ENCODE assay signal across 13 cellular contexts in the genomic region with DNA sequence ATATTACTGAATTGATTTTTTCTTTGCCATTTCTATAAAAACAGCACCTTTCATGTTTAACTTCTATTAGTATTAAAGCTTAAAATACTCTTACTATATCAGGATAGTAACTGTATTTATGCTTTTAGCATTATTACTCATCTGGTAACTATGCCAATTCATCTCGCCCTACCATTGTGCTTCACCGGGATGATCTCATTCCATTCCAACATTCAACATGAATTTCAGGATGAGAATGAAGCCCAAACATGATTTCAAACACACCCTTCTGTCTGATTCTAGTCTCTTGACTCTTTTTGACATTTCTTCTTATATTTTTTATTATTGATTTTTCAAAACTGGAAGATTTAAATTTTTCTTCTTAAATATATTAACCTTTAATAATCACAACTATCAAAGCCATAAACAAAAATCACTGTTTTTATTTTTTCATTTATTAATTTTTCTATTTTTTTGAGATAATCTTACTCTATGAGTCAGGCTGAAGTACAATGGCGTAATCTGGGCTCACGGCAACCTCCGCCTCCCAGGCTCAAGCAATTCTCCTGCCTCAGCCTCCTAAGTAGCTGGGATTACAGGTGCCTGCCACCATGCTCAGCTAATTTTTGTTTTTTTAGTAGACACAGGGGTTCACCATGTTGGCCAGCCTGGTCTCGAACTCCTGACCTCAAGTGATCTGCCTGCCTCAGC. TPM values are rescaled to one million over a fixed set of nuclear protein-coding genes. Genes with fewer than 3 reads are reported as not detected.
DNase-seq lines count a peak whose midpoint lies in the region; ATAC-seq and TF ChIP-seq lines count a peak whose summit lies in the region.
"Had no signal": no experiment of that assay in that cellular context is flagged by ENCODE, and none has a peak within 500 bp of the region (broad histone marks: within the 10 kb centered on the region; RNA-seq: fewer than 3 reads in every experiment).

No MANE protein-coding gene starts in this region.

- H3K36me3 Mint-ChIP-seq in glutamatergic neuron (ENCODE audit: unreplicated experiment) (no peaks in the 10 kb centered on the region), mesothelial cell of epicardium (no peaks in the 10 kb centered on the region)

- TF ChIP-seq CTCF in glutamatergic neuron (IDR thresholded peaks at IDR 0.05; ENCODE audit: partially characterized antibody, unreplicated experiment) = no peak
- no peak for TF ChIP-seq CTCF in mesothelial cell of epicardium (IDR thresholded peaks at IDR 0.05; ENCODE audit: unreplicated experiment)

- H3K27me3 Mint-ChIP-seq in glutamatergic neuron (ENCODE audit: unreplicated experiment) (no peaks in the 10 kb centered on the region), mesothelial cell of epicardium (ENCODE audit: low read depth) (no peaks in the 10 kb centered on the region)
- H3K27me3 Mint-ChIP-seq: activated CD4-positive, alpha-beta memory T cell treated with anti-CD3 and anti-CD28 coated beads, Interleukin-2, amount 10 ng/mL, durations not matched to agents 7 days and 5 days had no signal

- H3K4me3 Mint-ChIP-seq in glutamatergic neuron (ENCODE audit: unreplicated experiment) (no peak overlapping the region), mesothelial cell of epicardium (no peak overlapping the region)
- H3K4me3 Mint-ChIP-seq: activated CD4-positive, alpha-beta memory T cell treated with anti-CD3 and anti-CD28 coated beads, Interleukin-2, amount 10 ng/mL, durations not matched to agents 7 days and 5 days had no signal

- DNase-seq in A172 (ENCODE audit: low spot score) (peak; percentile 73), HPDE6-E6E7 (ENCODE audit: extremely low spot score) (peak; percentile 69), astrocyte of the hippocampus (ENCODE audit: low read depth, low spot score) (peak; percentile 70), glomerular visceral epithelial cell (ENCODE audit: extremely low spot score) (peak; percentile 70), NCI-H2171 (lab: John Stamatoyannopoulos, UW) (no peak), glutamatergic neuron (no peak), mesothelial cell of epicardium (ENCODE audit: low spot score in 2 of 2, unreplicated experiment in 2 of 2) (no peak)
- DNase-seq: activated CD4-positive, alpha-beta memory T cell treated with anti-CD3 and anti-CD28 coated beads, Interleukin-2, amount 10 ng/mL, durations not matched to agents 7 days and 5 days; DND-41; effector CD8-positive, alpha-beta T cell; Kasumi-1; NCI-H2107 had no signal

- ATAC-seq in HG02763 (IDR thresholded peaks at IDR 0.05; ENCODE audit: unreplicated experiment) = no peak

- no peaks in the 10 kb centered on the region for H3K4me1 Mint-ChIP-seq in glutamatergic neuron (ENCODE audit: low read depth, unreplicated experiment)
- H3K4me1 Mint-ChIP-seq in mesothelial cell of epicardium = peaks cover 11% of the 10 kb centered on the region
- H3K4me1 Mint-ChIP-seq: activated CD4-positive, alpha-beta memory T cell treated with anti-CD3 and anti-CD28 coated beads, Interleukin-2, amount 10 ng/mL, durations not matched to agents 7 days and 5 days had no signal

- H3K27ac Mint-ChIP-seq in glutamatergic neuron (ENCODE audit: unreplicated experiment) (no peak overlapping the region), mesothelial cell of epicardium (no peak overlapping the region)
- H3K27ac Mint-ChIP-seq: activated CD4-positive, alpha-beta memory T cell treated with anti-CD3 and anti-CD28 coated beads, Interleukin-2, amount 10 ng/mL, durations not matched to agents 7 days and 5 days had no signal

- H3K9me3 Mint-ChIP-seq in glutamatergic neuron (ENCODE audit: unreplicated experiment) (no peaks in the 10 kb centered on the region), mesothelial cell of epicardium (no peaks in the 10 kb centered on the region)
- H3K9me3 Mint-ChIP-seq: activated CD4-positive, alpha-beta memory T cell treated with anti-CD3 and anti-CD28 coated beads, Interleukin-2, amount 10 ng/mL, durations not matched to agents 7 days and 5 days had no signal

RNA-seq across cellular contexts. Expression of a gene that starts 46.7 kb away (rescaled TPM):
- 59.4 and 65.3 TPM in 2 replicates for total RNA-seq in A172 (2014; rRNA removed; shearing (Covaris generic))
- total RNA-seq in glutamatergic neuron (ENCODE audit: unreplicated experiment) (19.4 TPM), mesothelial cell of epicardium (125 to 140 TPM (median 136 TPM) in 3 replicates)
- total RNA-seq: activated CD4-positive, alpha-beta memory T cell treated with anti-CD3 and anti-CD28 coated beads, Interleukin-2, amount 10 ng/mL, durations not matched to agents 7 days and 5 days had no signal

Comparison
In these comparisons a context has a peak if more than half of its experiments do, and no peak if none do; other contexts are left out.
1. DNase-seq: peak in A172 (single experiment), HPDE6-E6E7 (single experiment), astrocyte of the hippocampus (single experiment) and glomerular visceral epithelial cell (single experiment); none in NCI-H2171 (single experiment), glutamatergic neuron (single experiment) and mesothelial cell of epicardium (0 of 2).